In genomic region chr6:111997078-111997862, GRCh38 we compare ENCODE assay signal across 8 cellular contexts. TPM values are rescaled to one million over a fixed set of nuclear protein-coding genes. Genes with fewer than 3 reads are reported as not detected.
DNase-seq lines count a peak whose midpoint lies in the region; ATAC-seq and TF ChIP-seq lines count a peak whose summit lies in the region.

No MANE protein-coding gene starts in this region.

- no peaks in the 10 kb centered on the region for H3K27me3 ChIP-seq in colonic mucosa
- H3K27me3 ChIP-seq in liver (ENCODE audit: control insufficient read depth in 4 of 4, insufficient read depth in 4 of 4, low read length in 3 of 4), result no peaks in the 10 kb centered on the region

- 25% methylated on average over 24 of the region's 24 CpGs for WGBS in liver

- H3K4me3 ChIP-seq in colonic mucosa, result no peak overlapping the region
- no peak overlapping the region for H3K4me3 ChIP-seq in liver (ENCODE audit: low read depth in 1 of 3, low read length in 3 of 3)

- TF ChIP-seq RAD21 in liver (IDR thresholded peaks at IDR 0.05), result peak; percentile 97 to 99

- peak; percentile 59 for ATAC-seq in GM18517 (IDR thresholded peaks at IDR 0.05; ENCODE audit: unreplicated experiment)
- ATAC-seq in HG03378 (IDR thresholded peaks at IDR 0.05; ENCODE audit: unreplicated experiment), result peak; percentile 52

- DNase-seq in A172 (ENCODE audit: low spot score) (peak; percentile 65), NCI-H69 (lab: John Stamatoyannopoulos, UW) (peak; percentile 87), colonic mucosa (peak; percentile 73)
- DNase-seq in activated CD4-positive, alpha-beta T cell treated with anti-CD3 and anti-CD28 coated beads, Interleukin-2, amount 10 ng/mL, durations not matched to agents 7 days and 5 days, result peak; percentile 86
- peak; percentile 66 to 72 (median 67) for DNase-seq in stimulated activated CD4-positive, alpha-beta T cell treated with anti-CD3 and anti-CD28 coated beads, TNF-alpha, amount 100 ng/mL, for 48 hours (ENCODE audit: low read depth in 3 of 3)

- no peaks in the 10 kb centered on the region for H3K36me3 Mint-ChIP-seq in activated CD4-positive, alpha-beta T cell treated with anti-CD3 and anti-CD28 coated beads, Interleukin-2, amount 10 ng/mL, durations not matched to agents 7 days and 5 days (ENCODE audit: low read depth)

- no peaks in the 10 kb centered on the region for H3K27me3 Mint-ChIP-seq in activated CD4-positive, alpha-beta T cell treated with anti-CD3 and anti-CD28 coated beads, Interleukin-2, amount 10 ng/mL, durations not matched to agents 7 days and 5 days

- peak; percentile 84 for TF ChIP-seq CTCF in colonic mucosa (IDR thresholded peaks at IDR 0.05)
- peak; percentile 94 for TF ChIP-seq CTCF in liver (IDR thresholded peaks at IDR 0.05; ENCODE audit: low read depth, low read length, missing input control)

- H3K4me1 Mint-ChIP-seq in activated CD4-positive, alpha-beta T cell treated with anti-CD3 and anti-CD28 coated beads, Interleukin-2, amount 10 ng/mL, durations not matched to agents 7 days and 5 days, result peaks cover 40% of the 10 kb centered on the region

- peak overlapping the region; percentile 51 for H3K27ac Mint-ChIP-seq in activated CD4-positive, alpha-beta T cell treated with anti-CD3 and anti-CD28 coated beads, Interleukin-2, amount 10 ng/mL, durations not matched to agents 7 days and 5 days

- H3K36me3 ChIP-seq in colonic mucosa (no peaks in the 10 kb centered on the region), liver (ENCODE audit: control insufficient read depth in 4 of 4, insufficient read depth in 3 of 4, low read depth in 1 of 4, low read length in 3 of 4) (no peaks in the 10 kb centered on the region)

- intact Hi-C loops in colonic mucosa (cut with DNase I), result loop anchor here (2.0 kb wide), 1 partner anchor 286 kb away; no protein-coding TSS in a partner anchor

- H3K4me3 Mint-ChIP-seq in activated CD4-positive, alpha-beta T cell treated with anti-CD3 and anti-CD28 coated beads, Interleukin-2, amount 10 ng/mL, durations not matched to agents 7 days and 5 days, result peak overlapping the region; percentile 37

- H3K9me3 ChIP-seq in colonic mucosa (no peaks in the 10 kb centered on the region), liver (ENCODE audit: control insufficient read depth in 4 of 4, low read length in 3 of 4) (no peaks in the 10 kb centered on the region)

- H3K27ac ChIP-seq in colonic mucosa, result no peak overlapping the region
- H3K27ac ChIP-seq in liver (ENCODE audit: low read depth in 1 of 2, low read length in 2 of 2), result no peak overlapping the region

- POLR2A ChIA-PET in activated CD4-positive, alpha-beta T cell treated with anti-CD3 and anti-CD28 coated beads, Interleukin-2, amount 10 ng/mL, durations not matched to agents 7 days and 5 days (lab: Charles Lee), result interaction anchor here (0.6 kb wide), 1 partner anchor 76 kb away, joined by 3 read pairs; no protein-coding TSS in a partner anchor

- CTCF ChIA-PET in activated CD4-positive, alpha-beta T cell treated with anti-CD3 and anti-CD28 coated beads, Interleukin-2, amount 10 ng/mL, durations not matched to agents 7 days and 5 days (lab: Charles Lee), result interaction anchor here (0.7 to 2.2 kb wide), 13 partner anchors 10 to 301 kb away, joined by 3 to 7 read pairs (median 3); no protein-coding TSS in a partner anchor

- no peaks in the 10 kb centered on the region for H3K4me1 ChIP-seq in colonic mucosa
- H3K4me1 ChIP-seq in liver (ENCODE audit: control insufficient read depth in 4 of 4, insufficient read depth in 4 of 4, low read length in 3 of 4), result peaks cover 0 to 3% (median 0%) of the 10 kb centered on the region in 4 donors

- H3K9ac ChIP-seq in colonic mucosa (ENCODE audit: low read depth in 2 of 2, low read length in 2 of 2) (no peak overlapping the region), liver (ENCODE audit: low read depth in 1 of 2, low read length in 2 of 2) (no peak overlapping the region)

- peaks cover 2% of the 10 kb centered on the region for H3K9me3 Mint-ChIP-seq in activated CD4-positive, alpha-beta T cell treated with anti-CD3 and anti-CD28 coated beads, Interleukin-2, amount 10 ng/mL, durations not matched to agents 7 days and 5 days

TF ChIP-seq in liver, 16 proteins besides CTCF, POLR2A, EP300 and RAD21:
- TF ChIP-seq ZBTB33 (IDR thresholded peaks at IDR 0.05), result no peak
- TF ChIP-seq NR2F2 (IDR thresholded peaks at IDR 0.05), result no peak
- no peak for TF ChIP-seq HNF4A (conservative IDR thresholded peaks at IDR 0.05)
- no peak for TF ChIP-seq RXRA (IDR thresholded peaks at IDR 0.05)
- no peak for TF ChIP-seq SP1 (IDR thresholded peaks at IDR 0.05)
- TF ChIP-seq REST (IDR thresholded peaks at IDR 0.05), result no peak
- no peak for TF ChIP-seq JUND (IDR thresholded peaks at IDR 0.05)
- TF ChIP-seq GABPA (IDR thresholded peaks at IDR 0.05 in 1 of 2, conservative IDR thresholded peaks at IDR 0.05 in 1 of 2), result no peak
- no peak for TF ChIP-seq ATF3 (IDR thresholded peaks at IDR 0.05)

RNA-seq across cellular contexts. Expression of gene CCN6, which starts 56.6 kb away (rescaled TPM):
- not detected in 2 replicates for total RNA-seq in A172 (2014; rRNA removed; shearing (Covaris generic))
- not detected for total RNA-seq in activated CD4-positive, alpha-beta T cell treated with anti-CD3 and anti-CD28 coated beads, Interleukin-2, amount 10 ng/mL, durations not matched to agents 7 days and 5 days
- total RNA-seq in colonic mucosa, result not detected
- total RNA-seq in liver, result not detected
- under 1 TPM in 1 of 2 donors, not detected in 1; 0.54 TPM for polyA plus RNA-seq in liver
